ENCODE assay signal across 17 cellular contexts in the genomic region with DNA sequence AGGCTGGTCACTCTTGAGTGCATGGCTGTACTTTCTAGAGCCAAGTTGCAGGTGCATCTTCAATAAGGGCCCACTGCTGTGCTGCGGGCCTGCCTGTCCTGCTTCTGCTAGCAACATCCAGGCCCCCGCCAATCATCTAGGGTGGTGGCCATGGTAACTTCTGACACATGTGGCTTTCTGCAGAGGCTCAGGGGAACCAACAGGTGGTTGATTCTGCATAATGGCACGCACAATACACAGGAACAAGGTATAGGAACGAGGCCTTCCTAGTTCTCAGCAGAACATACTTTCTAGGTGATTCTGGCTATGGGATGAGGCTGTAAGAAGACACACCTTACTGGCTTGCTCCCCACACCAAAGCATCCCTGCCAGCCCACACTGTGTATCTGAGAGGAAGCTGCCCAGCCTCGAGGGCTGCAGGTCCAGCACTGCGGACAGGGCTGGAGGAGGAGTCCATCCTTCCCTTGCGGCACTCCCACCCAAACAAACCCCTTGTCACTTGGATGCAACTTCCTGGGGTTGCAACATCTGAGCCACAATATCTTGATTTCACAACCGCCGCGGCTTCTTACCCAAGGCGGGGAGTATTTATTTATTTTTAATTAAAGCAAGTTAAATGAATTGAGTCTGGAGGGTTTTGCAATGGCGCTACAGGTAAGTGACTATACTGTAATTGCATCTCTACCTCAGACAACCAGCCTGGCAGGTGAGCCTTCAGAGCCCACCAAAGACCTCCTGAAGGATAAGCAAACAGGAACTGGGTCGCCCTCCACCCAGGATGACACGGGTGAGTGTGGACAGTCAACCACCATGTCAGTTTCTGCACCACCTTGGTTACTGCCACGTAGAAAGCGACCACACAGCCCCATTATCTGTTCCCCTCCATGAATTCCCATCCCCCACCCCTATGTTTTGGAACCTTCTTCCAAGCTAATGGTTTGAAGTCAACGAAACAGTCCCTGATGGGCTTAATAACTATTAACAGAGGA. TPM values are rescaled to one million over a fixed set of nuclear protein-coding genes. Genes with fewer than 3 reads are reported as not detected.
DNase-seq lines count a peak whose midpoint lies in the region; ATAC-seq and TF ChIP-seq lines count a peak whose summit lies in the region.
"Had no signal": no experiment of that assay in that cellular context is flagged by ENCODE, and none has a peak within 500 bp of the region (broad histone marks: within the 10 kb centered on the region; RNA-seq: fewer than 3 reads in every experiment).

No MANE protein-coding gene starts in this region.

- H3K4me3 ChIP-seq in fibroblast of villous mesenchyme (ENCODE audit: low read depth, low read length) (no peak overlapping the region), foreskin fibroblast (ENCODE audit: low read depth in 1 of 2, low read length in 2 of 2) (no peak overlapping the region)
- H3K4me3 ChIP-seq: breast epithelium, SK-N-MC had no signal

- H3K27me3 Mint-ChIP-seq in naive B cell: no peaks in the 10 kb centered on the region
- H3K27me3 Mint-ChIP-seq: stimulated activated naive CD8-positive, alpha-beta T cell treated with anti-CD3 and anti-CD28 coated beads, Interleukin-15, amount 100 ng/mL, for 72 hours had no signal

- no peaks in the 10 kb centered on the region for H3K36me3 Mint-ChIP-seq in naive B cell

- DNase-seq in GF-D8 (lab: John Stamatoyannopoulos, UW) (peak; percentile 71), OCI-M1 (lab: John Stamatoyannopoulos, UW) (peak; percentile 68), fibroblast of villous mesenchyme (ENCODE audit: low read depth) (peak; percentile 75), naive B cell (no peak), HK-2 (ENCODE audit: unreplicated experiment) (no peak), NCI-H2107 treated with DMSO at 0.1 percent for 48 hours (lab: John Stamatoyannopoulos, UW; ENCODE audit: unreplicated experiment) (no peak), middle frontal gyrus (ENCODE audit: extremely low spot score, low spot score) (no peak), foreskin fibroblast (no peak)
- DNase-seq: BE2C; DND-41; hippocampal formation; NCI-H1417 treated with DMSO at 0.1 percent for 48 hours; NCI-H526; stimulated activated naive CD8-positive, alpha-beta T cell treated with anti-CD3 and anti-CD28 coated beads, Interleukin-15, amount 100 ng/mL, for 72 hours had no signal

- H3K4me3 Mint-ChIP-seq in naive B cell: no peak overlapping the region
- H3K4me3 Mint-ChIP-seq: stimulated activated naive CD8-positive, alpha-beta T cell treated with anti-CD3 and anti-CD28 coated beads, Interleukin-15, amount 100 ng/mL, for 72 hours had no signal

- H3K4me1 Mint-ChIP-seq in naive B cell: peaks cover 0 to 14% (median 4%) of the 10 kb centered on the region in 3 donors
- H3K4me1 Mint-ChIP-seq: stimulated activated naive CD8-positive, alpha-beta T cell treated with anti-CD3 and anti-CD28 coated beads, Interleukin-15, amount 100 ng/mL, for 72 hours had no signal

- ATAC-seq in naive B cell (ENCODE audit: low read depth in 2 of 2): peak; percentile 54 to 60

- TF ChIP-seq CTCF in fibroblast of villous mesenchyme (IDR thresholded peaks at IDR 0.05; ENCODE audit: insufficient read depth, low read depth, low read length) (no peak), foreskin fibroblast (IDR thresholded peaks at IDR 0.05; ENCODE audit: low read depth, low read length) (no peak)

- peak overlapping the region in 3 of 6 donors; percentile 8 to 72 (median 47) for H3K27ac Mint-ChIP-seq in naive B cell
- H3K27ac Mint-ChIP-seq: activated T-helper 2 cell treated with anti-CD3 and anti-CD28 coated beads, Interferon-gamma antibody, Interleukin-2, Interleukin-4, amounts not matched to agents 10 μg/mL and 5 μg/mL and 100 μg/mL, durations not matched to agents 14 hours and 24 hours and 36 hours; stimulated activated naive CD8-positive, alpha-beta T cell treated with anti-CD3 and anti-CD28 coated beads, Interleukin-15, amount 100 ng/mL, for 72 hours had no signal

- peaks cover 0 to 1% (median 0%) of the 10 kb centered on the region in 7 donors for H3K9me3 Mint-ChIP-seq in naive B cell
- H3K9me3 Mint-ChIP-seq: activated T-helper 2 cell treated with anti-CD3 and anti-CD28 coated beads, Interferon-gamma antibody, Interleukin-2, Interleukin-4, amounts not matched to agents 10 μg/mL and 5 μg/mL and 100 μg/mL, durations not matched to agents 14 hours and 24 hours and 36 hours; stimulated activated naive CD8-positive, alpha-beta T cell treated with anti-CD3 and anti-CD28 coated beads, Interleukin-15, amount 100 ng/mL, for 72 hours had no signal

RNA-seq across cellular contexts. Expression of a gene that starts 49.6 kb away (rescaled TPM):
- 3.5 and 6.1 TPM in 2 replicates for total RNA-seq in fibroblast of villous mesenchyme
- polyA plus RNA-seq in naive B cell (ENCODE audit: low read depth in 6 of 6): 1 to 10 TPM in 5 of 6 donors, not detected in 1; 1.2 to 3.2 (median 2.6) TPM

Comparison
In these comparisons a context has a peak if more than half of its experiments do, and no peak if none do; other contexts are left out.
1. DNase-seq: peak in GF-D8 (single experiment), OCI-M1 (single experiment) and fibroblast of villous mesenchyme (single experiment); none in naive B cell (single experiment), HK-2 (single experiment), NCI-H2107 treated with DMSO at 0.1 percent for 48 hours (single experiment), middle frontal gyrus (single experiment) and foreskin fibroblast (0 of 2).